ENCODE assay signal across 8 cellular contexts in genomic region chr18:12327510-12328178, GRCh38. TPM values are rescaled to one million over a fixed set of nuclear protein-coding genes. Genes with fewer than 3 reads are reported as not detected.
DNase-seq lines count a peak whose midpoint lies in the region; ATAC-seq, FAIRE-seq and TF ChIP-seq lines count a peak whose summit lies in the region.

No MANE protein-coding gene starts in this region.

- BruUV-seq in A673 (replicated peaks; lab: Mats Ljungman, UMichigan), result no TSS peak

- H3K27me3 ChIP-seq in A673 (replicated peaks; ENCODE audit: insufficient read depth, low read depth, low read length, poor library complexity) (no peaks in the 10 kb centered on the region), SJSA1 (replicated peaks) (no peaks in the 10 kb centered on the region)

- CTCF ChIA-PET in A673 (lab: Charles Lee), result interaction anchor here (0.6 to 2.0 kb wide), 5 partner anchors 10 to 389 kb away, joined by 3 to 6 read pairs (median 3); partner anchors contain the start of gene AFG3L2

- peaks cover 74% of the 10 kb centered on the region for H3K36me3 ChIP-seq in A673 (ENCODE audit: insufficient read depth, low read length, poor library complexity, severe bottlenecking)
- H3K36me3 ChIP-seq in SJSA1, result peaks cover 83% of the 10 kb centered on the region

- ATAC-seq in HG03521 (IDR thresholded peaks at IDR 0.05; ENCODE audit: unreplicated experiment), result no peak

- intact Hi-C loops in A673 (cut with micrococcal nuclease; ENCODE audit: unreplicated experiment) (no loop called here), head of caudate nucleus (cut with DNase I) (no loop called here)

- H3K9me3 ChIP-seq in A673 (ENCODE audit: low read depth, low read length, poor library complexity, severe bottlenecking) (no peaks in the 10 kb centered on the region), SJSA1 (replicated peaks) (no peaks in the 10 kb centered on the region)

- peak; percentile 87 for DNase-seq in A673 (ENCODE audit: low spot score)
- peak; percentile 63 for DNase-seq in GM18507 (ENCODE audit: extremely low spot score, insufficient read length, low read depth)
- DNase-seq in HUDEP-2 (lab: John Stamatoyannopoulos, UW; ENCODE audit: unreplicated experiment in 76 of 76), result peak in 75 of 76 experiments; percentile 1 to 96 (median 72)
- DNase-seq in SJSA1 (ENCODE audit: low read depth in 1 of 2, low spot score in 2 of 2), result peak; percentile 70 to 91
- DNase-seq in activated effector memory CD4-positive, alpha-beta T cell treated with anti-CD3 and anti-CD28 coated beads, Interleukin-2, amount 50 U/mL, for 16 hours, result peak; percentile 90
- DNase-seq in head of caudate nucleus, result peak in 40 of 42 donors; percentile 21 to 87 (median 67)
- DNase-seq in pulmonary artery endothelial cell (ENCODE audit: low read depth, low spot score), result peak; percentile 50

- H3K4me1 ChIP-seq in A673 (ENCODE audit: insufficient read depth, low read length, poor library complexity, severe bottlenecking) (peaks cover 7% of the 10 kb centered on the region), SJSA1 (replicated peaks) (peaks cover 5% of the 10 kb centered on the region)

- POLR2A ChIA-PET in A673 (lab: Charles Lee; ENCODE audit: low non-redundant PET), result interaction anchor here (0.6 kb wide), 1 partner anchor 377 kb away, joined by 4 read pairs; no protein-coding TSS in a partner anchor

- H3K4me3 ChIP-seq in A673 (ENCODE audit: low read depth, low read length, poor library complexity, severe bottlenecking) (no peak overlapping the region), SJSA1 (no peak overlapping the region)

- H3K27ac ChIP-seq in A673 (ENCODE audit: low read depth, low read length, poor library complexity, severe bottlenecking) (peak overlapping the region; percentile 11), SJSA1 (no peak overlapping the region)

- FAIRE-seq in GM18507 (lab: Jason Lieb, UNC), result peak; percentile 53

- peak; percentile 98 for TF ChIP-seq CTCF in A673 (conservative IDR thresholded peaks at IDR 0.05; ENCODE audit: low read depth, low read length)

RNA-seq across cellular contexts. Expression of gene TUBB6, which starts 19.6 kb away (rescaled TPM):
- total RNA-seq in A673 (2021) (182 and 197 TPM in 2 replicates), pulmonary artery endothelial cell (1,098 and 2,325 TPM in 2 replicates)
- total RNA-seq in SJSA1 (2014; rRNA removed; shearing (Covaris generic)), result 501 and 738 TPM in 2 replicates

RNA-seq across cellular contexts. Expression of gene AFG3L2, which starts 49.4 kb away (rescaled TPM):
- total RNA-seq in A673 (2021), result 63.7 and 72.7 TPM in 2 replicates
- 65.9 and 68.5 TPM in 2 replicates for total RNA-seq in SJSA1 (2014; rRNA removed; shearing (Covaris generic))
- 46.7 and 50.6 TPM in 2 replicates for total RNA-seq in pulmonary artery endothelial cell
